Comparison of ENCODE assay signal across 20 cellular contexts in the genomic region with DNA sequence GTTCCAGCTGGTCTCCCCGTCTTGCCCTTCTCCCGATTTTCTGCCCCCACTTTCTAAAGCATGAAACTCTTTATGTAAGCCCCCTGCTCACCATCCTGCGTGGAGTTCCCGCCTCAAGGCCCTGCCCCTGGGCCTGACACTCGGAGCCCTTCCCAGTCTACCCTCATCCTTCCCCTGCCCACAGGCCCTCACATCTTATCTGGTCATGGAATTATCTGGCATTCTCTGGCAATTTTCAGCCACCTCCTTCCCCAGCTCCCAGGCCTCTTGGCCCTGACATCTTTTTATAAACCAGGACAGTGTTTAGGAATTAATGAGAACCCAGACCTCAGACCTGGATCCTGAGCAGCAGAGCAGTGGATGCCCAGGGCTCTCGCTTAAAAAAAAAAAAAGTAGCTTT.
"Had no signal": no experiment of that assay in that cellular context is flagged by ENCODE, and none has a peak within 500 bp of the region (broad histone marks: within the 10 kb centered on the region; RNA-seq: fewer than 3 reads in every experiment).

No MANE protein-coding gene starts in this region.

- H3K27me3 ChIP-seq: foreskin keratinocyte, heart left ventricle, left lung, sigmoid colon, testis, tibial nerve had no signal

- H3K27ac ChIP-seq: coronary artery, foreskin keratinocyte, heart left ventricle, left lung, sigmoid colon, skin epidermis, testis, tibial nerve had no signal

- H3K4me3 Mint-ChIP-seq: endodermal cell; naive thymus-derived CD4-positive, alpha-beta T cell; nephron progenitor cell had no signal

- H3K27ac Mint-ChIP-seq: nephron progenitor cell had no signal

- H3K9me3 ChIP-seq: heart left ventricle, left lung, sigmoid colon, testis, tibial nerve had no signal

- H3K4me1 ChIP-seq: foreskin keratinocyte, left lung, testis, tibial nerve had no signal

- H3K4me1 Mint-ChIP-seq: endodermal cell had no signal

- DNase-seq: central memory CD4-positive, alpha-beta T cell; effector CD4-positive, alpha-beta T cell; endodermal cell; erythroblast; foreskin keratinocyte; hippocampal formation; islet precursor cell; left lung; mesendoderm; naive thymus-derived CD4-positive, alpha-beta T cell; nephron progenitor cell; sigmoid colon; stimulated activated CD4-positive, alpha-beta T cell treated with anti-CD3 and anti-CD28 coated beads, Interleukin-12 subunit alpha, Interleukin-12 subunit beta, amount 100 ng/mL, for 4 hours; stimulated activated naive CD4-positive, alpha-beta T cell treated with Interleukin-2 at 50 U/mL for 16 hours; testis had no signal

- ATAC-seq: foreskin keratinocyte; heart left ventricle; left lung; naive thymus-derived CD4-positive, alpha-beta T cell had no signal

- H3K27me3 Mint-ChIP-seq: naive thymus-derived CD4-positive, alpha-beta T cell had no signal

- H3K4me3 ChIP-seq: coronary artery, heart left ventricle, left lung, lung, sigmoid colon, skin epidermis, testis, tibial nerve had no signal

- H3K9me3 Mint-ChIP-seq: endodermal cell; naive thymus-derived CD4-positive, alpha-beta T cell; nephron progenitor cell had no signal
